Comparison of ENCODE assay signal across 11 cellular contexts in genomic region chr13:58953638-58954037, GRCh38.
DNase-seq lines count a peak whose midpoint lies in the region; ATAC-seq, FAIRE-seq and TF ChIP-seq lines count a peak whose summit lies in the region.
"Had no signal": no experiment of that assay in that cellular context is flagged by ENCODE, and none has a peak within 500 bp of the region (broad histone marks: within the 10 kb centered on the region; RNA-seq: fewer than 3 reads in every experiment).

No MANE protein-coding gene starts in this region.

- no peak overlapping the region for H3K27ac ChIP-seq in caudate nucleus (ENCODE audit: low read depth, low read length)
- H3K27ac ChIP-seq: breast epithelium, stomach had no signal

- TF ChIP-seq CTCF in GM12865 (IDR thresholded peaks at IDR 0.05; ENCODE audit: insufficient read depth, low read depth, low read length, missing control alignments), result no peak

- H3K4me3 ChIP-seq in GM12865 (ENCODE audit: low read depth, low read length), result no peak overlapping the region
- H3K4me3 ChIP-seq: breast epithelium, stomach had no signal

- no peak for FAIRE-seq in GM12892 (lab: Jason Lieb, UNC)

- DNase-seq in GM12865 (ENCODE audit: low read depth) (peak; percentile 85), SIG-M5 (lab: John Stamatoyannopoulos, UW) (peak; percentile 73), GOT3 (lab: John Stamatoyannopoulos, UW) (no peak), GM12892 (ENCODE audit: insufficient read length) (no peak), NCI-H524 treated with DMSO at 0.1 percent for 48 hours (lab: John Stamatoyannopoulos, UW) (no peak), caudate nucleus (lab: John Stamatoyannopoulos, UW) (no peak)
- DNase-seq: CD8-positive, alpha-beta memory T cell; stomach had no signal

- ATAC-seq in GM21381 (IDR thresholded peaks at IDR 0.05; ENCODE audit: unreplicated experiment) (peak; percentile 89), HG03159 (IDR thresholded peaks at IDR 0.05; ENCODE audit: unreplicated experiment) (peak; percentile 86)

- TF ChIP-seq POLR2A in GM12892 (IDR thresholded peaks at IDR 0.05; ENCODE audit: low read depth, low read length), result no peak

Comparison
In these comparisons a context has a peak if more than half of its experiments do, and no peak if none do; other contexts are left out.
1. DNase-seq: peak in GM12865 (single experiment) and SIG-M5 (single experiment); none in GOT3 (single experiment), GM12892 (single experiment), NCI-H524 treated with DMSO at 0.1 percent for 48 hours (single experiment) and caudate nucleus (0 of 61).